In the genomic region with DNA sequence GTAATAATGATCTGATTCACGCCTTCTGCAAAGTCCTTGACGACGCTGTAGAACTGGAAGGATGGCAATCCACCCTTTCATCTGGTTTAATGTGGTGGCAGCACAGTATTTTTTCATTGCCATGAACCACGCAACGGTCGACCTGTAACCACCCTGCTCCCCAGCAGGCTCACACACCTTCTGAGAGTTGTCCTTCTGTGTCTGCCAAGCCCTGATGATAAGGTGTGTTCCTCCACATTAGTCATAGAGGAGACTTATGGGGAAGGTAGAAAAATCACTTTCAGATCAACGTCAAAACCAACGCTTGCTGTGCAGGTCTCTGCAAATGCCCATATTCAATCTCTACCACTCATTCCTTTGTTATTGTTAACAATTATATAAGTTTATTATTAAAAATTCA, we compare ENCODE assay signal across 24 cellular contexts.
"Had no signal": no experiment of that assay in that cellular context is flagged by ENCODE, and none has a peak within 500 bp of the region (broad histone marks: within the 10 kb centered on the region; RNA-seq: fewer than 3 reads in every experiment).

No MANE protein-coding gene starts in this region.

- ATAC-seq: effector memory CD8-positive, alpha-beta T cell; left lung; naive thymus-derived CD8-positive, alpha-beta T cell; sciatic nerve; stimulated activated effector memory CD8-positive, alpha-beta T cell treated with anti-CD3 and anti-CD28 coated beads, Interleukin-12 subunit alpha, Interleukin-12 subunit beta, amount 100 ng/mL, for 72 hours had no signal

- H3K27me3 ChIP-seq: esophagus muscularis mucosa, right atrium auricular region, tibial nerve, upper lobe of left lung had no signal

- H3K9me3 ChIP-seq: esophagus muscularis mucosa, left lung, prostate gland, right atrium auricular region, thoracic aorta, tibial nerve, upper lobe of left lung had no signal

- H3K27ac ChIP-seq: esophagus muscularis mucosa, left lung, prostate gland, right atrium auricular region, thoracic aorta, tibial nerve, upper lobe of left lung had no signal

- H3K27ac Mint-ChIP-seq: effector memory CD8-positive, alpha-beta T cell; naive thymus-derived CD8-positive, alpha-beta T cell; nephron progenitor cell; stimulated activated effector memory CD8-positive, alpha-beta T cell treated with anti-CD3 and anti-CD28 coated beads, Interleukin-12 subunit alpha, Interleukin-12 subunit beta, amount 100 ng/mL, for 72 hours had no signal

- H3K4me3 ChIP-seq: esophagus muscularis mucosa, left lung, prostate gland, right atrium auricular region, thoracic aorta, tibial nerve, upper lobe of left lung had no signal

- H3K9me3 Mint-ChIP-seq: effector memory CD8-positive, alpha-beta T cell; naive thymus-derived CD8-positive, alpha-beta T cell; nephron progenitor cell; stimulated activated effector memory CD8-positive, alpha-beta T cell treated with anti-CD3 and anti-CD28 coated beads, Interleukin-12 subunit alpha, Interleukin-12 subunit beta, amount 100 ng/mL, for 72 hours had no signal

- H3K36me3 ChIP-seq: esophagus muscularis mucosa, left lung, prostate gland, right atrium auricular region, thoracic aorta, tibial nerve, upper lobe of left lung had no signal

- H3K4me3 Mint-ChIP-seq: effector memory CD8-positive, alpha-beta T cell; naive thymus-derived CD8-positive, alpha-beta T cell; nephron progenitor cell; stimulated activated effector memory CD8-positive, alpha-beta T cell treated with anti-CD3 and anti-CD28 coated beads, Interleukin-12 subunit alpha, Interleukin-12 subunit beta, amount 100 ng/mL, for 72 hours had no signal

- DNase-seq: cerebellar nuclear complex; cortex of kidney; effector memory CD8-positive, alpha-beta T cell; hypothalamus; kidney; left lung; mammary epithelial cell; mesendoderm; midbrain; naive thymus-derived CD8-positive, alpha-beta T cell; nephron progenitor cell; nucleus accumbens; stimulated activated CD4-positive, alpha-beta T cell treated with anti-CD3 and anti-CD28 coated beads, Interleukin-2, amount 100 ng/mL, for 24 hours; stimulated activated CD4-positive, alpha-beta T cell treated with anti-CD3 and anti-CD28 coated beads, Interleukin-4, amount 100 ng/mL, for 24 hours; stimulated activated naive CD4-positive, alpha-beta T cell treated with Interleukin-2 at 50 U/mL for 16 hours; substantia nigra; upper lobe of left lung had no signal

- H3K4me1 Mint-ChIP-seq: stimulated activated effector memory CD8-positive, alpha-beta T cell treated with anti-CD3 and anti-CD28 coated beads, Interleukin-12 subunit alpha, Interleukin-12 subunit beta, amount 100 ng/mL, for 72 hours had no signal
